ENCODE assay signal across 9 cellular contexts in the genomic region with DNA sequence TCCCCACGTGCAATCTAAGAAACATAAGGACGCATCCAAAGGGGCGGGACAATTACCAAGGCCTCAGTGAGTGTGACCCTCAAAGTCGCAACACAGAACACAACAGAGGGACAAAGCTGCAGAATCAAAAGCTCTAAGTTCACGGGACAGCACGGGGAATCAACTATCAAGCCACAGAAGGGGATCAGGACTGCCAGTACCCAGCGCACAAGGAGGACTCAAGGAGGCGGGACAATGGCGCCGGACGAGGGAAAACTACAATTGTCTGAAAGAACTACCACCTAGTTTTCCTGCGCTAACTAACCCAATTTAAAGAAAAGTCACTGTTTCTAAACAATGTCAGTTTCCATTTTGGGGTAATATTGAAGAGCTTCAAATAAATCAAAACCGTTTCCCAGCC. TPM values are rescaled to one million over a fixed set of nuclear protein-coding genes. Genes with fewer than 3 reads are reported as not detected.
DNase-seq lines count a peak whose midpoint lies in the region; ATAC-seq and TF ChIP-seq lines count a peak whose summit lies in the region.
"Had no signal": no experiment of that assay in that cellular context is flagged by ENCODE, and none has a peak within 500 bp of the region (broad histone marks: within the 10 kb centered on the region; RNA-seq: fewer than 3 reads in every experiment).

No MANE protein-coding gene starts in this region.

- CTCF ChIA-PET in AG04449 (lab: Yijun Ruan, JAX) (interaction anchor here (0.6 to 2.8 kb wide), 2 partner anchors 9 to 435 kb away, joined by 3 to 22 read pairs; no protein-coding TSS in a partner anchor), IMR-90 (lab: Yijun Ruan, JAX) (no interaction called here)

- no peaks in the 10 kb centered on the region for H3K9me3 Mint-ChIP-seq in natural killer cell treated with Interleukin-12 subunit alpha and Interleukin-12 subunit beta and Interleukin-15 and Interleukin-18, amount 100 ng/mL, for 72 hours

- H3K27me3 ChIP-seq in IMR-90 (ENCODE audit: control insufficient read depth, insufficient read depth, low read length) (no peaks in the 10 kb centered on the region), colonic mucosa (no peaks in the 10 kb centered on the region)

- TF ChIP-seq CTCF in AG04449 (IDR thresholded peaks at IDR 0.05; ENCODE audit: insufficient read depth, low read length, missing control alignments) (no peak), IMR-90 (conservative IDR thresholded peaks at IDR 0.05; ENCODE audit: low read depth, low read length) (no peak), colonic mucosa (IDR thresholded peaks at IDR 0.05) (no peak)

- H2BK20ac ChIP-seq in IMR-90 (ENCODE audit: low read depth, low read length): peak overlapping the region; percentile 29; the same call in 1 of the 2 replicates

- H3K27ac ChIP-seq in IMR-90 (ENCODE audit: insufficient read depth, low read length): peak overlapping the region; percentile 56
- peak overlapping the region; percentile 57 for H3K27ac ChIP-seq in colonic mucosa

- ATAC-seq in IMR-90 (ENCODE audit: low read depth) (no peak), HG03520 (IDR thresholded peaks at IDR 0.05; ENCODE audit: unreplicated experiment) (no peak)
- ATAC-seq in natural killer cell treated with Interleukin-12 subunit alpha and Interleukin-12 subunit beta and Interleukin-15 and Interleukin-18, amount 100 ng/mL, for 72 hours: no peak

- H2BK120ac ChIP-seq in IMR-90 (ENCODE audit: low read depth, low read length): no peak overlapping the region

- H3K9me1 ChIP-seq in IMR-90 (ENCODE audit: insufficient read depth, low read length): peaks cover 4% of the 10 kb centered on the region; the same call in 1 of the 2 replicates

- H3K18ac ChIP-seq in IMR-90 (ENCODE audit: low read depth, low read length): no peak overlapping the region

- H3K14ac ChIP-seq in IMR-90 (replicated peaks; ENCODE audit: low read depth, low read length): peak overlapping the region; percentile 49

- POLR2A ChIA-PET in AG04449 (lab: Yijun Ruan, JAX): no interaction called here
- POLR2A ChIA-PET in IMR-90 (lab: Charles Lee; ENCODE audit: unreplicated experiment): no interaction called here

- in situ Hi-C loops in IMR-90 (cut with MboI; ENCODE audit: low sequenced_read_pairs): no loop called here

- peaks cover 0 to 7% of the 10 kb centered on the region in 2 experiments; a peak in 2 of 4 replicates for H3K79me1 ChIP-seq in IMR-90 (ENCODE audit: low read depth in 1 of 2, low read length in 2 of 2)

- no peak overlapping the region for H4K5ac ChIP-seq in IMR-90 (ENCODE audit: low read depth, low read length)

- dilution Hi-C loops in IMR-90 (cut with HindIII; ENCODE audit: low sequenced_read_pairs, unreplicated experiment): no loop called here

- no peak overlapping the region for H3K56ac ChIP-seq in IMR-90 (ENCODE audit: extremely low read depth, insufficient read depth, low read length)

- peak overlapping the region; percentile 69 for H2AFZ ChIP-seq in IMR-90 (replicated peaks; ENCODE audit: low read length, poor library complexity)

- H3K4ac ChIP-seq in IMR-90 (ENCODE audit: low read depth, low read length): peak overlapping the region; percentile 62

- peak overlapping the region; percentile 54 to 79 for H3K27ac Mint-ChIP-seq in natural killer cell treated with Interleukin-12 subunit alpha and Interleukin-12 subunit beta and Interleukin-15 and Interleukin-18, amount 100 ng/mL, for 72 hours

- H3K4me3 ChIP-seq in AG04449 (ENCODE audit: low read depth, low read length): peak overlapping the region; percentile 65
- peak overlapping the region; percentile 83; the same call in 1 of the 2 replicates for H3K4me3 ChIP-seq in IMR-90 (ENCODE audit: insufficient read depth, low read depth, low read length)
- no peak overlapping the region for H3K4me3 ChIP-seq in colonic mucosa

- peak overlapping the region; percentile 16 for H2BK5ac ChIP-seq in IMR-90 (ENCODE audit: low read depth, low read length, poor library complexity, severe bottlenecking)

- TF ChIP-seq POLR2A in IMR-90 (IDR thresholded peaks at IDR 0.05; ENCODE audit: low read depth, low read length): no peak

- H4K20me1 ChIP-seq in IMR-90 (ENCODE audit: insufficient read depth, low read length): peaks cover 5% of the 10 kb centered on the region

- peak overlapping the region; percentile 85 for H3K4me2 ChIP-seq in IMR-90 (ENCODE audit: low read depth, low read length)

- no TSS peak for BruUV-seq in IMR-90 (replicated peaks; lab: Mats Ljungman, UMichigan)

- H3K4me1 Mint-ChIP-seq in natural killer cell treated with Interleukin-12 subunit alpha and Interleukin-12 subunit beta and Interleukin-15 and Interleukin-18, amount 100 ng/mL, for 72 hours (ENCODE audit: low read depth in 2 of 2): peaks cover 6 to 10% of the 10 kb centered on the region in 2 donors

- H2AK5ac ChIP-seq in IMR-90 (ENCODE audit: low read depth, low read length): peak overlapping the region; percentile 33; the same call in 1 of the 2 replicates

- peak overlapping the region; percentile 54 for H3K9ac ChIP-seq in IMR-90 (ENCODE audit: low read depth, low read length)
- H3K9ac ChIP-seq in colonic mucosa (ENCODE audit: low read depth in 2 of 2, low read length in 2 of 2): no peak overlapping the region

- no peaks in the 10 kb centered on the region for H3K27me3 Mint-ChIP-seq in natural killer cell treated with Interleukin-12 subunit alpha and Interleukin-12 subunit beta and Interleukin-15 and Interleukin-18, amount 100 ng/mL, for 72 hours

- H2AK9ac ChIP-seq in IMR-90 (replicated peaks; ENCODE audit: low read depth, low read length, poor library complexity): peak overlapping the region; percentile 74

- no peak overlapping the region for H4K91ac ChIP-seq in IMR-90 (ENCODE audit: insufficient read depth, low read depth, low read length)

- peaks cover 6% of the 10 kb centered on the region; the same call in 1 of the 2 replicates for H3K4me1 ChIP-seq in IMR-90 (ENCODE audit: control insufficient read depth, insufficient read depth, low read length)
- H3K4me1 ChIP-seq in colonic mucosa: no peaks in the 10 kb centered on the region

- H4K8ac ChIP-seq in IMR-90 (ENCODE audit: low read depth in 2 of 2, low read length in 2 of 2): peak overlapping the region in 1 of 2 experiments; percentile 4; a peak in 1 of 4 replicates

- no peak for TF ChIP-seq RAD21 in IMR-90 (IDR thresholded peaks at IDR 0.05; ENCODE audit: low read length)

- no peak overlapping the region for H2BK15ac ChIP-seq in IMR-90 (ENCODE audit: low read depth, low read length)

- no peaks in the 10 kb centered on the region for H3K36me3 Mint-ChIP-seq in natural killer cell treated with Interleukin-12 subunit alpha and Interleukin-12 subunit beta and Interleukin-15 and Interleukin-18, amount 100 ng/mL, for 72 hours

- no peaks in the 10 kb centered on the region for H3K36me3 ChIP-seq in IMR-90 (ENCODE audit: control insufficient read depth, insufficient read depth, low read length)
- no peaks in the 10 kb centered on the region for H3K36me3 ChIP-seq in colonic mucosa

- WGBS in IMR-90 (ENCODE audit: extremely low coverage in 2 of 2, insufficient read length in 1 of 2), 2 experiments: 85% methylated on average over 4 of the region's 13 CpGs; no CpG with 5 or more reads in 1 of the 2 experiments

- intact Hi-C loops in IMR-90 (cut with micrococcal nuclease) (no loop called here), colonic mucosa (cut with DNase I) (no loop called here)

- peak overlapping the region; percentile 89 for H3K4me3 Mint-ChIP-seq in natural killer cell treated with Interleukin-12 subunit alpha and Interleukin-12 subunit beta and Interleukin-15 and Interleukin-18, amount 100 ng/mL, for 72 hours

- H3K23ac ChIP-seq in IMR-90 (ENCODE audit: low read depth, low read length): peak overlapping the region; percentile 55; the same call in 1 of the 2 replicates

- H3K9me3 ChIP-seq in IMR-90 (ENCODE audit: control insufficient read depth, insufficient read depth, low read length) (no peaks in the 10 kb centered on the region), colonic mucosa (no peaks in the 10 kb centered on the region)

- DNase-seq in AG04449 (ENCODE audit: low read depth, low spot score): no peak
- no peak for DNase-seq in IMR-90
- no peak for DNase-seq in colonic mucosa
- no peak for DNase-seq in natural killer cell treated with Interleukin-12 subunit alpha and Interleukin-12 subunit beta and Interleukin-15 and Interleukin-18, amount 100 ng/mL, for 72 hours (ENCODE audit: low spot score)
- DNase-seq in AG08396 (ENCODE audit: low spot score): no peak
- DNase-seq in A172 (ENCODE audit: low spot score): no peak
- no peak for DNase-seq in mucosa of gallbladder (ENCODE audit: low spot score)
- DNase-seq: NCI-H1048 had no signal

RNA-seq across cellular contexts. Expression of a gene that starts 1.3 kb away (rescaled TPM):
- 1.9 and 2.0 TPM in 2 replicates for total RNA-seq in IMR-90 (2012; rRNA removed)
- 3.1 and 4.4 TPM in 2 replicates for polyA plus RNA-seq in IMR-90 (2012; rRNA removed)
- polyA plus RNA-seq in IMR-90 (2012; cell fraction: cytosol; rRNA removed): 3.7 and 4.1 TPM in 2 replicates
- 5.3 and 12.2 TPM in 2 replicates for polyA plus RNA-seq in IMR-90 (2012; cell fraction: nucleus; rRNA removed; ENCODE audit: low replicate concordance)
- total RNA-seq in colonic mucosa: 1 to 10 TPM in 1 of 2 donors, under 1 TPM in 1; 0.86 to 1.5 TPM
- total RNA-seq in natural killer cell treated with Interleukin-12 subunit alpha and Interleukin-12 subunit beta and Interleukin-15 and Interleukin-18, amount 100 ng/mL, for 72 hours: 1 to 10 TPM in 1 of 2 donors, under 1 TPM in 1; 0.78 to 6.2 TPM
- 4.1 and 6.0 TPM in 2 replicates for total RNA-seq in A172 (2014; rRNA removed; shearing (Covaris generic))
- 1.6 TPM for total RNA-seq in mucosa of gallbladder

RNA-seq across cellular contexts. Expression of a gene that starts 29.3 kb away (rescaled TPM):
- total RNA-seq in IMR-90 (2012; rRNA removed): 66.1 and 85.5 TPM in 2 replicates
- 61.8 and 64.9 TPM in 2 replicates for polyA plus RNA-seq in IMR-90 (2012; rRNA removed)
- 23.0 and 34.5 TPM in 2 replicates for polyA plus RNA-seq in IMR-90 (2012; cell fraction: cytosol; rRNA removed)
- polyA plus RNA-seq in IMR-90 (2012; cell fraction: nucleus; rRNA removed; ENCODE audit: low replicate concordance): 12.5 and 31.3 TPM in 2 replicates
- total RNA-seq in colonic mucosa: 10 to 100 TPM; 30.1 to 56.9 TPM
- 100 to 1,000 TPM in 1 of 2 donors, 10 to 100 TPM in 1; 83.0 to 129 TPM for total RNA-seq in natural killer cell treated with Interleukin-12 subunit alpha and Interleukin-12 subunit beta and Interleukin-15 and Interleukin-18, amount 100 ng/mL, for 72 hours
- total RNA-seq in A172 (2014; rRNA removed; shearing (Covaris generic)): 163 and 168 TPM in 2 replicates
- 26.4 TPM for total RNA-seq in mucosa of gallbladder

RNA-seq across cellular contexts. Expression of a gene that starts 38.3 kb away (rescaled TPM):
- total RNA-seq in IMR-90 (2012; rRNA removed) (6.6 and 6.7 TPM in 2 replicates), colonic mucosa (10 to 100 TPM; 37.9 to 53.2 TPM), mucosa of gallbladder (60.5 TPM)
- 26.6 and 30.6 TPM in 2 replicates for polyA plus RNA-seq in IMR-90 (2012; rRNA removed)
- 15.7 and 43.3 TPM in 2 replicates for polyA plus RNA-seq in IMR-90 (2012; cell fraction: cytosol; rRNA removed)
- 27.0 and 66.0 TPM in 2 replicates for polyA plus RNA-seq in IMR-90 (2012; cell fraction: nucleus; rRNA removed; ENCODE audit: low replicate concordance)
- 10 to 100 TPM; 19.6 to 21.2 TPM for total RNA-seq in natural killer cell treated with Interleukin-12 subunit alpha and Interleukin-12 subunit beta and Interleukin-15 and Interleukin-18, amount 100 ng/mL, for 72 hours
- 43.7 and 47.6 TPM in 2 replicates for total RNA-seq in A172 (2014; rRNA removed; shearing (Covaris generic))

RNA-seq across cellular contexts. Expression of a gene that starts 38.5 kb away (rescaled TPM):
- total RNA-seq in IMR-90 (2012; rRNA removed) (15.0 and 15.1 TPM in 2 replicates), colonic mucosa (10 to 100 TPM; 20.6 to 99.7 TPM), mucosa of gallbladder (16.2 TPM)
- polyA plus RNA-seq in IMR-90 (2012; rRNA removed): 49.7 and 49.8 TPM in 2 replicates
- 26.4 and 36.9 TPM in 2 replicates for polyA plus RNA-seq in IMR-90 (2012; cell fraction: cytosol; rRNA removed)
- 70.1 and 136 TPM in 2 replicates for polyA plus RNA-seq in IMR-90 (2012; cell fraction: nucleus; rRNA removed; ENCODE audit: low replicate concordance)
- total RNA-seq in natural killer cell treated with Interleukin-12 subunit alpha and Interleukin-12 subunit beta and Interleukin-15 and Interleukin-18, amount 100 ng/mL, for 72 hours: 100 to 1,000 TPM in 1 of 2 donors, 10 to 100 TPM in 1; 97.2 to 212 TPM
- total RNA-seq in A172 (2014; rRNA removed; shearing (Covaris generic)): 39.6 and 55.0 TPM in 2 replicates
